Comparison of ENCODE assay signal across 8 cellular contexts in the genomic region with DNA sequence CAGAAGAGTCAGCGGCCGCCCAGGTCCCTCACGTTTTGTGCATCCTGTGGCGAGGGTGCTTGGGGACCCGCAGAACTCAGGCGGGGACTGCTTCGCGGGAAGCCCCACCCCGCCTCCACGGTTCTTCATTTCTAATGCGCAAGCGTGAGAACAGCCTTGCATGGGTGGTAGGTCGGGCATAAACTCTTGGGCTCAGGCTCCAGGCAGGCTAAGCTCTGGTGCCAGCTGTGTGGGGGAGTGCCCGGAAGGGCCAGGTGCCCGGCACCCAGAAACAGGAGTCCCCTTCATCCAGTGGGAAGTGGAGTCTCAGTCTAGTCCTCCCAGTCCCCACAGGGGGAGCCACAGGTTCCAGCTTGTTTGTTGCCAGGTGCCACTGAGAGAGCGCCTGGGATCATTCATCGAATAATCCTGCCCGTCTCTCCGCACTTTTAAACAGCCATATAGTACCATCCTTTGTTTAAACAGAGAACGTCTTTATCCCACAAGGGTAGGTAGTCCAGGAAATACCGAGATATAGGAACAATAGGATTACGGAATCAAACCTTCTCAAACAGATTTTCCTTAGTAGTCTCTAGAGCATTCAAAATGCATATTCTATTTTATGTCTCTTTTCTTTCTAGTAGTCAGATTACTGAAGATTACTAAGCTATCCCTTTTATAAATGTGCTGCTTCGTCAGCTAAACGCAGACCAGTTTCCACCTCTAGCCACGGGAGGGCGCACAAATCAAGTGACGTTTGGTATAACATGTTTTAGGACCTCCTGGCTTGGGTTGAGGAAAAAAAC. TPM values are rescaled to one million over a fixed set of nuclear protein-coding genes. Genes with fewer than 3 reads are reported as not detected.
DNase-seq lines count a peak whose midpoint lies in the region; ATAC-seq and TF ChIP-seq lines count a peak whose summit lies in the region.

No MANE protein-coding gene starts in this region.

- H3K36me3 ChIP-seq in mammary epithelial cell (ENCODE audit: insufficient read depth, low read length), result no peaks in the 10 kb centered on the region

- no peaks in the 10 kb centered on the region for H3K27me3 ChIP-seq in mammary epithelial cell (ENCODE audit: insufficient read depth, low read length)

- peak overlapping the region; percentile 77 for H2AFZ ChIP-seq in mammary epithelial cell (ENCODE audit: low read depth, low read length)

- H3K4me2 ChIP-seq in mammary epithelial cell (ENCODE audit: insufficient read depth, low read depth, low read length), result peak overlapping the region; percentile 81

- ATAC-seq in HG03025 (IDR thresholded peaks at IDR 0.05; ENCODE audit: low FRiP score, unreplicated experiment) (peak; percentile 49), HG03565 (IDR thresholded peaks at IDR 0.05; ENCODE audit: unreplicated experiment) (no peak)

- BruUV-seq in mammary epithelial cell (replicated peaks; lab: Mats Ljungman, UMichigan), result no TSS peak

- peak overlapping the region; percentile 79 for H3K27ac ChIP-seq in VCaP
- H3K27ac ChIP-seq in mammary epithelial cell (ENCODE audit: insufficient read depth, low read depth, low read length), result peak overlapping the region; percentile 20
- H3K27ac ChIP-seq in skin epidermis, result peak overlapping the region in 12 of 21 experiments; percentile 14 to 71 (median 44)

- no peaks in the 10 kb centered on the region for H4K20me1 ChIP-seq in mammary epithelial cell (ENCODE audit: insufficient read depth, low read length)

- 16% methylated on average over 20 of the region's 27 CpGs for whole genome bisulfite sequencing in mammary epithelial cell (ENCODE audit: low coverage, missing lambda C conversion rate)

- dilution Hi-C loops in mammary epithelial cell (cut with HindIII; ENCODE audit: low sequenced_read_pairs), result no loop called here

- TF ChIP-seq CTCF in GM13977 (IDR thresholded peaks at IDR 0.05; ENCODE audit: extremely low read depth, insufficient read depth, missing control alignments) (peak; percentile 82), VCaP (conservative IDR thresholded peaks at IDR 0.05) (peak; percentile 81), mammary epithelial cell (conservative IDR thresholded peaks at IDR 0.05 in 1 of 2, IDR thresholded peaks at IDR 0.05 in 1 of 2; ENCODE audit: extremely low read depth in 1 of 2, insufficient read depth in 1 of 2, low read depth in 1 of 2, low read length in 2 of 2) (peak; percentile 77 to 92)

- in situ Hi-C loops in GM13977 (cut with MboI; ENCODE audit: low pct_unique_long_range_greater_than_20kb, low sequenced_read_pairs, unreplicated experiment), result no loop called here
- in situ Hi-C loops in mammary epithelial cell (cut with MboI; ENCODE audit: low sequenced_read_pairs in 2 of 2), result loop anchor here in 1 of 2 donors (10.0 kb wide), 1 partner anchor 162 kb away; no protein-coding TSS in a partner anchor

- CTCF ChIA-PET in mammary epithelial cell (lab: Charles Lee; ENCODE audit: low non-redundant PET), result interaction anchor here (0.6 to 1.9 kb wide), 9 partner anchors 10 to 216 kb away, joined by 3 to 40 read pairs (median 4); no protein-coding TSS in a partner anchor

- intact Hi-C loops in mammary epithelial cell (cut with micrococcal nuclease), result loop anchor here (1.0 to 2.0 kb wide), 4 partner anchors 57 to 200 kb away; partner anchors contain the start of gene REPS2

- DNase-seq in GM13977 (ENCODE audit: low spot score) (peak; percentile 69), NCI-H2171 (lab: John Stamatoyannopoulos, UW) (peak; percentile 75), mammary epithelial cell (peak; percentile 66), iPS-NIHi7 (ENCODE audit: extremely low spot score) (peak; percentile 77)

- peaks cover 4% of the 10 kb centered on the region for H3K4me1 ChIP-seq in mammary epithelial cell (ENCODE audit: insufficient read depth, low read length)

- no peaks in the 10 kb centered on the region for H3K9me3 ChIP-seq in mammary epithelial cell (replicated peaks; ENCODE audit: insufficient read depth, low read length)

- H3K4me3 ChIP-seq in mammary epithelial cell (replicated peaks in 1 of 3; ENCODE audit: insufficient read depth in 1 of 3, low read depth in 2 of 3, low read length in 3 of 3) (peak overlapping the region; percentile 6 to 42 (median 29)), skin epidermis (peak overlapping the region; percentile 13 to 45 (median 31))

- peak overlapping the region; percentile 1 for H3K9ac ChIP-seq in mammary epithelial cell (ENCODE audit: insufficient read depth, low read length)

- no peaks in the 10 kb centered on the region for H3K79me2 ChIP-seq in mammary epithelial cell (ENCODE audit: insufficient read depth, low read length)

RNA-seq across cellular contexts. Expression of gene RBBP7, which starts 12.7 kb away (rescaled TPM):
- 100 to 1,000 TPM in 1 of 2 donors, 10 to 100 TPM in 1; 95.9 to 170 TPM for total RNA-seq in mammary epithelial cell
- polyA plus RNA-seq in mammary epithelial cell, result 147 TPM
- polyA minus RNA-seq in mammary epithelial cell, result 119 TPM

Comparison
In these comparisons a context has a peak if more than half of its experiments do, and no peak if none do; other contexts are left out.
1. H3K27ac ChIP-seq: peak in every context shown above with its lines; median percentile 79 in VCaP; 44 in skin epidermis; 20 in mammary epithelial cell.